ENCODE assay signal across 12 cellular contexts in the genomic region with DNA sequence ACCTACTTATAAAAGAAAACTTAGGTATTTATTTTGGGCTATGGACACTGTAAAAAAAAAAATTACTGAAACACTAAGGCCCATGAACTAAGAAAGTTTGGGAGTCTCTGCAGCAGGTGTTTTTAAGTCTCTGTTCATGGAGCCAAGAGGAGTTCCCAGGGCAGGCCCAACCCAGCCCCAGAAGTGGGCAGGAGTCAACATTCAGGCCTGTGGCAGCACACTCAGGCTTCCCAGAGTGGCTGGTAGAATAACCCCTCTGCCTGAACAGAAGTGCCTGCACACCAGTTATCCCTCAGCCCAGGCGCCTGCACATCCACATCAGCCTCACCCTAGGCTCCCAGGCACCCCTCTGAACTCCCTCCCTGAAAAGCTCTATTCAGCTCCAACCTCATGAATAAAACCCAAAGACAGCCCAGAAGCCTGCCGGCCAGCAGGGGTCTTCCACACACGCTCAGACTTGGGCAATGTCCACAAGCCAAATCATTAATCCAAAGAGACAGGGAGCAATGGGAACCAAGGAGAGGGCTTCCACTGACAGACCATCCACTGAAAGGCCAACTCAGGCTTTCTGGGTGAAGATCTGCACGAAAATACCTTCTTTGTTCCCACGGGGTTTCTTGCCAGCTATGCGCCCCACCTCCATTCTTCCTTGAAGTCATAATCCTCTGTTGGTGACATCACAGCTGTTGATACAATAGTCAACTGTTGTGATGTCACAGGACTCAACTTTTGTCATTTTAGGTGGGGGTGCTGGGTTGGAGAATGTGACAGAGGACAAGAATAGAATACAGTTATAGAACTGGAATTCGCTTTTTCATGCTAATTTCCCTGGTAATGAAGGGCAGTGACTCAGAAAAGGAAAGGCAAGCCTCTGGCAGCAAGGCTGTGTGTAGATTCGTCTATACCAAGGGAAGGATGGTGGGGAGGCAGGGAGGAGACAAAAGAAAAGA.
A peak's percentile ranks its signal among the peaks of the same experiment; 100 is the strongest.
DNase-seq lines count a peak whose midpoint lies in the region; ATAC-seq, FAIRE-seq and TF ChIP-seq lines count a peak whose summit lies in the region.
"Had no signal": no experiment of that assay in that cellular context is flagged by ENCODE, and none has a peak within 500 bp of the region (broad histone marks: within the 10 kb centered on the region; RNA-seq: fewer than 3 reads in every experiment).

No MANE protein-coding gene starts in this region.

- H3K18ac ChIP-seq in H1 (ENCODE audit: extremely low read depth, low read length), result 0 out of 2 replicates have a peak overlapping the region, but pooled peaks have one; percentile 11

- H3K23me2 ChIP-seq in H1 (ENCODE audit: low read depth, low read length), result no peaks in the 10 kb centered on the region

- FAIRE-seq in H1 (lab: Jason Lieb, UNC), result no peak

- no peak for TF ChIP-seq CTCF in RWPE1 (conservative IDR thresholded peaks at IDR 0.05; ENCODE audit: low read depth)
- TF ChIP-seq CTCF in H1 (IDR thresholded peaks at IDR 0.05; ENCODE audit: control extremely low read depth in 1 of 3, insufficient read depth in 1 of 3, low read depth in 1 of 3, low read length in 3 of 3), result peak in 1 of 3 experiments; percentile 11; a peak in 2 of 4 replicates
- no peak for TF ChIP-seq CTCF in tibial nerve (IDR thresholded peaks at IDR 0.05)

- H4K8ac ChIP-seq in H1 (ENCODE audit: extremely low read depth, insufficient read depth, low read length), result no peak overlapping the region

- peak overlapping the region; percentile 71; the same call in 1 of the 2 replicates for H2BK12ac ChIP-seq in H1 (ENCODE audit: low read depth, low read length)

- no peak for TF ChIP-seq POLR2A in H1 (IDR thresholded peaks at IDR 0.05; ENCODE audit: control extremely low read depth in 1 of 2, low read depth in 2 of 2, low read length in 2 of 2)
- no peak for TF ChIP-seq POLR2A in tibial nerve (IDR thresholded peaks at IDR 0.05)

- H3K23ac ChIP-seq in H1 (ENCODE audit: insufficient read length), result no peak overlapping the region

- H2BK5ac ChIP-seq in H1 (ENCODE audit: low read depth, low read length), result no peak overlapping the region

- no peak overlapping the region for H3K9ac ChIP-seq in H1 (replicated peaks in 1 of 4; ENCODE audit: extremely low read depth in 1 of 4, low read depth in 3 of 4, low read length in 3 of 4)

- H4K91ac ChIP-seq in H1 (replicated peaks; ENCODE audit: insufficient read length, low read length), result no peak overlapping the region

- peak; percentile 9 to 32; a peak in 2 of 4 replicates for TF ChIP-seq RAD21 in H1 (IDR thresholded peaks at IDR 0.05 in 1 of 2, conservative IDR thresholded peaks at IDR 0.05 in 1 of 2; ENCODE audit: low read depth in 2 of 2, low read length in 2 of 2)

- H3K4ac ChIP-seq in H1 (replicated peaks; ENCODE audit: insufficient read length, low read depth, low read length), result peak overlapping the region; percentile 4

- DNase-seq in RWPE1 (ENCODE audit: low spot score) (no peak), H1 (ENCODE audit: low read depth in 1 of 2, low spot score in 2 of 2) (no peak), tibial nerve (ENCODE audit: low spot score in 2 of 2) (no peak), T-helper 9 cell (no peak), NCI-H2227 treated with DMSO at 0.1 percent for 48 hours (lab: John Stamatoyannopoulos, UW) (no peak)
- DNase-seq: activated effector memory CD4-positive, alpha-beta T cell treated with anti-CD3 and anti-CD28 coated beads, Interleukin-2, amount 50 U/mL, for 16 hours; NCI-H187; PC-3 had no signal

- 61% methylated on average over 8 of the region's 8 CpGs; no CpG with 5 or more reads in 1 of the 2 experiments for WGBS in H1 (ENCODE audit: extremely low coverage in 1 of 2, insufficient coverage in 1 of 2, insufficient read length in 1 of 2, insufficient replicate concordance in 2 of 2, low coverage in 1 of 2, low lambda C conversion rate in 2 of 2, missing lambda C conversion rate in 1 of 2), 2 experiments
- WGBS in mesodermal cell (ENCODE audit: insufficient coverage in 2 of 2), 2 experiments, result 59 to 70% methylated on average over 4 to 5 of the region's 8 CpGs
- WGBS in tibial nerve, 2 donors, result 49 to 61% methylated on average over 8 of the region's 8 CpGs

- POLR2A ChIA-PET in RWPE1 (lab: Yijun Ruan, JAX; ENCODE audit: low non-redundant PET) (no interaction called here), H1 (lab: Charles Lee; ENCODE audit: partially characterized antibody) (interaction anchor here (1.0 to 1.3 kb wide), 2 partner anchors 68 to 84 kb away, joined by 3 to 7 read pairs; a partner anchor contains a TSS)

- H2BK15ac ChIP-seq in H1 (ENCODE audit: low read length), result peak overlapping the region; percentile 40

- no peaks in the 10 kb centered on the region; the same call in none of the 2 replicates for H3K79me1 ChIP-seq in H1 (ENCODE audit: low read depth, low read length)

- H3K79me2 ChIP-seq in H1 (ENCODE audit: control insufficient read depth in 1 of 2, insufficient read depth in 2 of 2, low read length in 2 of 2), result no peaks in the 10 kb centered on the region

- 0 out of 2 replicates have a peak overlapping the region, but pooled peaks have one; percentile 78 for H2AK5ac ChIP-seq in H1 (ENCODE audit: low read depth, low read length)

- H3K27me3 ChIP-seq in H1 (replicated peaks in 1 of 4; ENCODE audit: control insufficient read depth in 3 of 4, extremely low read depth in 1 of 4, insufficient read depth in 3 of 4, low read length in 3 of 4) (no peaks in the 10 kb centered on the region), tibial nerve (no peaks in the 10 kb centered on the region)

- H3K36me3 ChIP-seq in H1 (ENCODE audit: control insufficient read depth in 2 of 4, insufficient read depth in 4 of 4, low read length in 3 of 4) (no peaks in the 10 kb centered on the region), mesodermal cell (ENCODE audit: control insufficient read depth, insufficient read depth, low read length) (peaks cover 17% of the 10 kb centered on the region), tibial nerve (no peaks in the 10 kb centered on the region)

- H4K5ac ChIP-seq in H1 (ENCODE audit: insufficient read length, low read depth, low read length), result no peak overlapping the region

- no peak overlapping the region for H2AFZ ChIP-seq in H1 (ENCODE audit: low read length)

- no peak overlapping the region for H2BK20ac ChIP-seq in H1 (ENCODE audit: low read length)

- no peak overlapping the region for H3K56ac ChIP-seq in H1 (replicated peaks; ENCODE audit: insufficient read length, low read depth, low read length)

- no peak for TF ChIP-seq EP300 in H1 (IDR thresholded peaks at IDR 0.05; ENCODE audit: borderline replicate concordance in 1 of 2, low read depth in 2 of 2, low read length in 2 of 2)
- no peak for TF ChIP-seq EP300 in tibial nerve (IDR thresholded peaks at IDR 0.05)

- H3K4me2 ChIP-seq in H1 (ENCODE audit: insufficient read depth in 1 of 2, low read depth in 2 of 2, low read length in 2 of 2), result peak overlapping the region; percentile 25 to 38; a peak in 2 of 4 replicates

- no peaks in the 10 kb centered on the region for H4K20me1 ChIP-seq in H1 (replicated peaks in 1 of 2; ENCODE audit: control insufficient read depth in 1 of 2, insufficient read depth in 2 of 2, low read length in 2 of 2)

- H3K9me3 ChIP-seq in H1 (ENCODE audit: insufficient read depth in 2 of 2, low read depth in 1 of 2, low read length in 1 of 2), result no peaks in the 10 kb centered on the region
- H3K9me3 ChIP-seq in mesodermal cell (ENCODE audit: control insufficient read depth, low read length), result no peaks in the 10 kb centered on the region
- no peaks in the 10 kb centered on the region for H3K9me3 ChIP-seq in tibial nerve

- ATAC-seq in HG02798 (IDR thresholded peaks at IDR 0.05; ENCODE audit: poor library complexity, unreplicated experiment) (no peak), HG03469 (IDR thresholded peaks at IDR 0.05; ENCODE audit: unreplicated experiment) (no peak)
- ATAC-seq: activated CD4-positive, CD25-positive, alpha-beta regulatory T cell treated with anti-CD3 and anti-CD28 coated beads, Interleukin-2, amount 50 U/mL, for 24 hours; PC-3 had no signal

- CTCF ChIA-PET in RWPE1 (lab: Yijun Ruan, JAX), result no interaction called here
- CTCF ChIA-PET in H1 (lab: Charles Lee; ENCODE audit: partially characterized antibody), result interaction anchor here (0.7 to 1.5 kb wide), 6 partner anchors 20 to 96 kb away, joined by 3 to 4 read pairs (median 3); no protein-coding TSS in a partner anchor

- no peak overlapping the region for H2BK120ac ChIP-seq in H1 (replicated peaks; ENCODE audit: low read depth, low read length)

- H3K14ac ChIP-seq in H1 (ENCODE audit: insufficient read length), result no peak overlapping the region

- H3K4me1 ChIP-seq in H1 (replicated peaks in 1 of 4; ENCODE audit: control insufficient read depth in 3 of 4, insufficient read depth in 4 of 4, low read length in 3 of 4) (peaks cover 0 to 10% (median 3%) of the 10 kb centered on the region in 4 experiments; a peak in 5 of 7 replicates), mesodermal cell (ENCODE audit: control insufficient read depth, insufficient read depth, low read length, poor library complexity, severe bottlenecking) (peaks cover 51% of the 10 kb centered on the region), tibial nerve (peaks cover 0 to 59% (median 12%) of the 10 kb centered on the region in 4 donors)

- peak overlapping the region; percentile 33 for H3K27ac ChIP-seq in RWPE1
- peak overlapping the region; percentile 7; the same call in 1 of the 2 replicates for H3K27ac ChIP-seq in H1 (ENCODE audit: low read depth, low read length)
- H3K27ac ChIP-seq in mesodermal cell (ENCODE audit: low read depth, low read length, severe bottlenecking), result peak overlapping the region; percentile 77
- peak overlapping the region; percentile 15 to 90 (median 61) for H3K27ac ChIP-seq in tibial nerve

- no peak overlapping the region for H3K4me3 ChIP-seq in H1 (ENCODE audit: extremely low read depth in 1 of 4, insufficient read depth in 2 of 4, low read depth in 3 of 4, low read length in 4 of 4)
- H3K4me3 ChIP-seq in mesodermal cell (ENCODE audit: extremely low read depth, insufficient read depth, low read length, poor library complexity, severe bottlenecking), result no peak overlapping the region
- no peak overlapping the region for H3K4me3 ChIP-seq in tibial nerve

TF ChIP-seq in H1, 55 proteins besides CTCF, POLR2A, EP300 and RAD21:
- TF ChIP-seq HDAC2 (IDR thresholded peaks at IDR 0.05; ENCODE audit: borderline replicate concordance in 1 of 2, low read depth in 2 of 2, low read length in 2 of 2), result 0 out of 4 replicates have a peak, but pooled peaks of 1 of the 2 experiments have one; percentile 3
- peak; percentile 91 for TF ChIP-seq CREB1 (IDR thresholded peaks at IDR 0.05)
- no peak for TF ChIP-seq SP1 (IDR thresholded peaks at IDR 0.05; ENCODE audit: low read depth, low read length)

Comparison
In these comparisons a context has a peak if more than half of its experiments do, and no peak if none do; other contexts are left out.
1. H3K27ac ChIP-seq: peak in every context shown above with its lines; median percentile 77 in mesodermal cell; 61 in tibial nerve; 33 in RWPE1; 7 in H1.